ENCODE assay signal across 1 cellular context in the genomic region with DNA sequence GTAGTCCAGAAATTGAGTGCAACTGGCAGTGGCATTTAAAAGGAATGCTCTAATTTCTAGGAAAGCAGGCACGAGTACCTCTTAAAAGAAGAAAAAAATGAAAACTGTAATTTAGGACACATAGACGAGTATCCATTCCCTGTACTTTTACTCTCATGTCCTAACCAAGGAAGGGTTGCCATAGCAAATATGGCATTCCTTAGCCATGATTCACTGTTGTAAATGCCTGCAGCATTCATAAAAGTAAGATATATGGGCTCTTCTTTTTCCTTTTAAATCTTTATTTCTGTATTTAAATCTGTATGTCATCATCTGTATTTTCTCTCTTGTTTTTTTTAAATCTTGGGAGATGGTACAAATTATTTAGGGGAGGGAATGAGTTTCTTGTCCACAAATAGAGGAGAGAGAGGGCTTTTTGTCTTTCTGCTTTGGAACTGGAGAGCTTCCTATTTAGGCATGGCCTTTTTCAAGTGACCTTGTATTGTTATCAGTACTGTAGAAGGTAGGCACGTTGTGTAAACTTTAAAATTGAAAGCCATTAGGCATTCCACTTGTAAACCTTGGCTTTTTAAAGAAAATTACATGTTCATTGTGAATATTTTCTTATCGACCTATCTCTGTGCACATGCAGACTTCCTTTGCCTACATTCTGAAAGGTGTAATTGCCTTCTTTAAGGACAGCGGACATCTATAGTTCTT.
TF ChIP-seq lines count a peak whose summit lies in the region.

No MANE protein-coding gene starts in this region.

TF ChIP-seq in HEK293, 187 proteins besides CTCF, POLR2A, EP300 and RAD21 (continued from another document and continues in another):
- TF ChIP-seq BCL6B (tag by site-specific recombination; IDR thresholded peaks at IDR 0.05) (peak; percentile 64), ZBTB17 (tag by site-specific recombination; IDR thresholded peaks at IDR 0.05) (0 out of 2 replicates have a peak, but pooled peaks have one; percentile 28), ZNF366 (tag by site-specific recombination; conservative IDR thresholded peaks at IDR 0.05) (peak; percentile 62; the same call in 1 of the 2 replicates), ZNF837 (tag by site-specific recombination; IDR thresholded peaks at IDR 0.05) (no peak), ZNF629 (tag by site-specific recombination; IDR thresholded peaks at IDR 0.05) (peak; percentile 47; the same call in 1 of the 2 replicates), ZNF600 (tag by site-specific recombination; IDR thresholded peaks at IDR 0.05) (0 out of 2 replicates have a peak, but pooled peaks have one; percentile 24), ZNF112 (tag by site-specific recombination; IDR thresholded peaks at IDR 0.05) (no peak), ZNF561 (tag by site-specific recombination; IDR thresholded peaks at IDR 0.05; ENCODE audit: borderline replicate concordance) (peak; percentile 34; the same call in 1 of the 2 replicates), ZEB2 (tag by site-specific recombination; IDR thresholded peaks at IDR 0.05) (peak; percentile 69; the same call in 1 of the 2 replicates), SP7 (tag by site-specific recombination; IDR thresholded peaks at IDR 0.05) (peak; percentile 87), IKZF3 (tag by site-specific recombination; IDR thresholded peaks at IDR 0.05) (peak; percentile 51; the same call in 1 of the 2 replicates), ZXDB (tag by site-specific recombination; IDR thresholded peaks at IDR 0.05) (peak; percentile 63), KLF16 (tag by site-specific recombination; IDR thresholded peaks at IDR 0.05) (0 out of 2 replicates have a peak, but pooled peaks have one; percentile 16), SCRT1 (tag by site-specific recombination; IDR thresholded peaks at IDR 0.05; ENCODE audit: borderline replicate concordance) (no peak), ZFP41 (tag by site-specific recombination; IDR thresholded peaks at IDR 0.05; ENCODE audit: borderline replicate concordance) (no peak), ZNF843 (tag by site-specific recombination; IDR thresholded peaks at IDR 0.05) (0 out of 2 replicates have a peak, but pooled peaks have one; percentile 66), ZNF169 (tag by site-specific recombination; IDR thresholded peaks at IDR 0.05) (no peak)
- TF ChIP-seq, protein P1, sequence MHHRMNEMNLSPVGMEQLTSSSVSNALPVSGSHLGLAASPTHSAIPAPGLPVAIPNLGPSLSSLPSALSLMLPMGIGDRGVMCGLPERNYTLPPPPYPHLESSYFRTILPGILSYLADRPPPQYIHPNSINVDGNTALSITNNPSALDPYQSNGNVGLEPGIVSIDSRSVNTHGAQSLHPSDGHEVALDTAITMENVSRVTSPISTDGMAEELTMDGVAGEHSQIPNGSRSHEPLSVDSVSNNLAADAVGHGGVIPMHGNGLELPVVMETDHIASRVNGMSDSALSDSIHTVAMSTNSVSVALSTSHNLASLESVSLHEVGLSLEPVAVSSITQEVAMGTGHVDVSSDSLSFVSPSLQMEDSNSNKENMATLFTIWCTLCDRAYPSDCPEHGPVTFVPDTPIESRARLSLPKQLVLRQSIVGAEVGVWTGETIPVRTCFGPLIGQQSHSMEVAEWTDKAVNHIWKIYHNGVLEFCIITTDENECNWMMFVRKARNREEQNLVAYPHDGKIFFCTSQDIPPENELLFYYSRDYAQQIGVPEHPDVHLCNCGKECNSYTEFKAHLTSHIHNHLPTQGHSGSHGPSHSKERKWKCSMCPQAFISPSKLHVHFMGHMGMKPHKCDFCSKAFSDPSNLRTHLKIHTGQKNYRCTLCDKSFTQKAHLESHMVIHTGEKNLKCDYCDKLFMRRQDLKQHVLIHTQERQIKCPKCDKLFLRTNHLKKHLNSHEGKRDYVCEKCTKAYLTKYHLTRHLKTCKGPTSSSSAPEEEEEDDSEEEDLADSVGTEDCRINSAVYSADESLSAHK (tag by site-specific recombination; IDR thresholded peaks at IDR 0.05): peak; percentile 56
- TF ChIP-seq, protein P2, sequence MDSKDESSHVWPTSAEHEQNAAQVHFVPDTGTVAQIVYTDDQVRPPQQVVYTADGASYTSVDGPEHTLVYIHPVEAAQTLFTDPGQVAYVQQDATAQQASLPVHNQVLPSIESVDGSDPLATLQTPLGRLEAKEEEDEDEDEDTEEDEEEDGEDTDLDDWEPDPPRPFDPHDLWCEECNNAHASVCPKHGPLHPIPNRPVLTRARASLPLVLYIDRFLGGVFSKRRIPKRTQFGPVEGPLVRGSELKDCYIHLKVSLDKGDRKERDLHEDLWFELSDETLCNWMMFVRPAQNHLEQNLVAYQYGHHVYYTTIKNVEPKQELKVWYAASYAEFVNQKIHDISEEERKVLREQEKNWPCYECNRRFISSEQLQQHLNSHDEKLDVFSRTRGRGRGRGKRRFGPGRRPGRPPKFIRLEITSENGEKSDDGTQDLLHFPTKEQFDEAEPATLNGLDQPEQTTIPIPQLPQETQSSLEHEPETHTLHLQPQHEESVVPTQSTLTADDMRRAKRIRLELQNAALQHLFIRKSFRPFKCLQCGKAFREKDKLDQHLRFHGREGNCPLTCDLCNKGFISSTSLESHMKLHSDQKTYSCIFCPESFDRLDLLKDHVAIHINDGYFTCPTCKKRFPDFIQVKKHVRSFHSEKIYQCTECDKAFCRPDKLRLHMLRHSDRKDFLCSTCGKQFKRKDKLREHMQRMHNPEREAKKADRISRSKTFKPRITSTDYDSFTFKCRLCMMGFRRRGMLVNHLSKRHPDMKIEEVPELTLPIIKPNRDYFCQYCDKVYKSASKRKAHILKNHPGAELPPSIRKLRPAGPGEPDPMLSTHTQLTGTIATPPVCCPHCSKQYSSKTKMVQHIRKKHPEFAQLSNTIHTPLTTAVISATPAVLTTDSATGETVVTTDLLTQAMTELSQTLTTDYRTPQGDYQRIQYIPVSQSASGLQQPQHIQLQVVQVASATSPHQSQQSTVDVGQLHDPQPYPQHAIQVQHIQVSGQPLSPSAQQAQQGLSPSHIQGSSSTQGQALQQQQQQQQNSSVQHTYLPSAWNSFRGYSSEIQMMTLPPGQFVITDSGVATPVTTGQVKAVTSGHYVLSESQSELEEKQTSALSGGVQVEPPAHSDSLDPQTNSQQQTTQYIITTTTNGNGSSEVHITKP (tag by site-specific recombination; IDR thresholded peaks at IDR 0.05): peak; percentile 80
- TF ChIP-seq, protein P3, sequence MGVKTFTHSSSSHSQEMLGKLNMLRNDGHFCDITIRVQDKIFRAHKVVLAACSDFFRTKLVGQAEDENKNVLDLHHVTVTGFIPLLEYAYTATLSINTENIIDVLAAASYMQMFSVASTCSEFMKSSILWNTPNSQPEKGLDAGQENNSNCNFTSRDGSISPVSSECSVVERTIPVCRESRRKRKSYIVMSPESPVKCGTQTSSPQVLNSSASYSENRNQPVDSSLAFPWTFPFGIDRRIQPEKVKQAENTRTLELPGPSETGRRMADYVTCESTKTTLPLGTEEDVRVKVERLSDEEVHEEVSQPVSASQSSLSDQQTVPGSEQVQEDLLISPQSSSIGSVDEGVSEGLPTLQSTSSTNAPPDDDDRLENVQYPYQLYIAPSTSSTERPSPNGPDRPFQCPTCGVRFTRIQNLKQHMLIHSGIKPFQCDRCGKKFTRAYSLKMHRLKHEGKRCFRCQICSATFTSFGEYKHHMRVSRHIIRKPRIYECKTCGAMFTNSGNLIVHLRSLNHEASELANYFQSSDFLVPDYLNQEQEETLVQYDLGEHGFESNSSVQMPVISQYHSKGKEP (tag by site-specific recombination; IDR thresholded peaks at IDR 0.05): 0 out of 2 replicates have a peak, but pooled peaks have one; percentile 6
- TF ChIP-seq, protein P4, sequence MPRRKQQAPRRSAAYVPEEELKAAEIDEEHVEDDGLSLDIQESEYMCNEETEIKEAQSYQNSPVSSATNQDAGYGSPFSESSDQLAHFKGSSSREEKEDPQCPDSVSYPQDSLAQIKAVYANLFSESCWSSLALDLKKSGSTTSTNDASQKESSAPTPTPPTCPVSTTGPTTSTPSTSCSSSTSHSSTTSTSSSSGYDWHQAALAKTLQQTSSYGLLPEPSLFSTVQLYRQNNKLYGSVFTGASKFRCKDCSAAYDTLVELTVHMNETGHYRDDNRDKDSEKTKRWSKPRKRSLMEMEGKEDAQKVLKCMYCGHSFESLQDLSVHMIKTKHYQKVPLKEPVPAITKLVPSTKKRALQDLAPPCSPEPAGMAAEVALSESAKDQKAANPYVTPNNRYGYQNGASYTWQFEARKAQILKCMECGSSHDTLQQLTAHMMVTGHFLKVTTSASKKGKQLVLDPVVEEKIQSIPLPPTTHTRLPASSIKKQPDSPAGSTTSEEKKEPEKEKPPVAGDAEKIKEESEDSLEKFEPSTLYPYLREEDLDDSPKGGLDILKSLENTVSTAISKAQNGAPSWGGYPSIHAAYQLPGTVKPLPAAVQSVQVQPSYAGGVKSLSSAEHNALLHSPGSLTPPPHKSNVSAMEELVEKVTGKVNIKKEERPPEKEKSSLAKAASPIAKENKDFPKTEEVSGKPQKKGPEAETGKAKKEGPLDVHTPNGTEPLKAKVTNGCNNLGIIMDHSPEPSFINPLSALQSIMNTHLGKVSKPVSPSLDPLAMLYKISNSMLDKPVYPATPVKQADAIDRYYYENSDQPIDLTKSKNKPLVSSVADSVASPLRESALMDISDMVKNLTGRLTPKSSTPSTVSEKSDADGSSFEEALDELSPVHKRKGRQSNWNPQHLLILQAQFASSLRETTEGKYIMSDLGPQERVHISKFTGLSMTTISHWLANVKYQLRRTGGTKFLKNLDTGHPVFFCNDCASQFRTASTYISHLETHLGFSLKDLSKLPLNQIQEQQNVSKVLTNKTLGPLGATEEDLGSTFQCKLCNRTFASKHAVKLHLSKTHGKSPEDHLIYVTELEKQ (tag by site-specific recombination; IDR thresholded peaks at IDR 0.05; ENCODE audit: borderline replicate concordance): 0 out of 2 replicates have a peak, but pooled peaks have one; percentile 12
- TF ChIP-seq, protein P5, sequence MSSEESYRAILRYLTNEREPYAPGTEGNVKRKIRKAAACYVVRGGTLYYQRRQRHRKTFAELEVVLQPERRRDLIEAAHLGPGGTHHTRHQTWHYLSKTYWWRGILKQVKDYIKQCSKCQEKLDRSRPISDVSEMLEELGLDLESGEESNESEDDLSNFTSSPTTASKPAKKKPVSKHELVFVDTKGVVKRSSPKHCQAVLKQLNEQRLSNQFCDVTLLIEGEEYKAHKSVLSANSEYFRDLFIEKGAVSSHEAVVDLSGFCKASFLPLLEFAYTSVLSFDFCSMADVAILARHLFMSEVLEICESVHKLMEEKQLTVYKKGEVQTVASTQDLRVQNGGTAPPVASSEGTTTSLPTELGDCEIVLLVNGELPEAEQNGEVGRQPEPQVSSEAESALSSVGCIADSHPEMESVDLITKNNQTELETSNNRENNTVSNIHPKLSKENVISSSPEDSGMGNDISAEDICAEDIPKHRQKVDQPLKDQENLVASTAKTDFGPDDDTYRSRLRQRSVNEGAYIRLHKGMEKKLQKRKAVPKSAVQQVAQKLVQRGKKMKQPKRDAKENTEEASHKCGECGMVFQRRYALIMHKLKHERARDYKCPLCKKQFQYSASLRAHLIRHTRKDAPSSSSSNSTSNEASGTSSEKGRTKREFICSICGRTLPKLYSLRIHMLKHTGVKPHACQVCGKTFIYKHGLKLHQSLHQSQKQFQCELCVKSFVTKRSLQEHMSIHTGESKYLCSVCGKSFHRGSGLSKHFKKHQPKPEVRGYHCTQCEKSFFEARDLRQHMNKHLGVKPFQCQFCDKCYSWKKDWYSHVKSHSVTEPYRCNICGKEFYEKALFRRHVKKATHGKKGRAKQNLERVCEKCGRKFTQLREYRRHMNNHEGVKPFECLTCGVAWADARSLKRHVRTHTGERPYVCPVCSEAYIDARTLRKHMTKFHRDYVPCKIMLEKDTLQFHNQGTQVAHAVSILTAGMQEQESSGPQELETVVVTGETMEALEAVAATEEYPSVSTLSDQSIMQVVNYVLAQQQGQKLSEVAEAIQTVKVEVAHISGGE (tag by site-specific recombination; conservative IDR thresholded peaks at IDR 0.05; ENCODE audit: low read depth): 0 out of 2 replicates have a peak, but pooled peaks have one; percentile 12
- TF ChIP-seq, protein P6, sequence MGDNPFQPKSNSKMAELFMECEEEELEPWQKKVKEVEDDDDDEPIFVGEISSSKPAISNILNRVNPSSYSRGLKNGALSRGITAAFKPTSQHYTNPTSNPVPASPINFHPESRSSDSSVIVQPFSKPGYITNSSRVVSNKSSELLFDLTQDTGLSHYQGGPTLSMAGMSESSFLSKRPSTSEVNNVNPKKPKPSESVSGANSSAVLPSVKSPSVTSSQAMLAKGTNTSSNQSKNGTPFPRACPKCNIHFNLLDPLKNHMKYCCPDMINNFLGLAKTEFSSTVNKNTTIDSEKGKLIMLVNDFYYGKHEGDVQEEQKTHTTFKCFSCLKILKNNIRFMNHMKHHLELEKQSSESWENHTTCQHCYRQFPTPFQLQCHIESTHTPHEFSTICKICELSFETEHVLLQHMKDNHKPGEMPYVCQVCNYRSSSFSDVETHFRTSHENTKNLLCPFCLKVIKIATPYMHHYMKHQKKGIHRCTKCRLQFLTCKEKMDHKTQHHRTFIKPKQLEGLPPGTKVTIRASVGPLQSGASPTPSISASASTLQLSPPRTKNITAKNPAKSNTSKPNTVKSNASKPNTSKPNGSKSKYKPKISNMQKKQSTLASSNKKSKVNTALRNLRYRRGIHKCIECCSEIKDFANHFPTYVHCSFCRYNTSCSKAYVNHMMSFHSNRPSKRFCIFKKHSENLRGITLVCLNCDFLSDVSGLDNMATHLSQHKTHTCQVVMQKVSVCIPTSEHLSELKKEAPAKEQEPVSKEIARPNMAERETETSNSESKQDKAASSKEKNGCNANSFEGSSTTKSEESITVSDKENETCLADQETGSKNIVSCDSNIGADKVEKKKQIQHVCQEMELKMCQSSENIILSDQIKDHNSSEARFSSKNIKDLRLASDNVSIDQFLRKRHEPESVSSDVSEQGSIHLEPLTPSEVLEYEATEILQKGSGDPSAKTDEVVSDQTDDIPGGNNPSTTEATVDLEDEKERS (tag by site-specific recombination; IDR thresholded peaks at IDR 0.05): no peak
- TF ChIP-seq, protein P7, sequence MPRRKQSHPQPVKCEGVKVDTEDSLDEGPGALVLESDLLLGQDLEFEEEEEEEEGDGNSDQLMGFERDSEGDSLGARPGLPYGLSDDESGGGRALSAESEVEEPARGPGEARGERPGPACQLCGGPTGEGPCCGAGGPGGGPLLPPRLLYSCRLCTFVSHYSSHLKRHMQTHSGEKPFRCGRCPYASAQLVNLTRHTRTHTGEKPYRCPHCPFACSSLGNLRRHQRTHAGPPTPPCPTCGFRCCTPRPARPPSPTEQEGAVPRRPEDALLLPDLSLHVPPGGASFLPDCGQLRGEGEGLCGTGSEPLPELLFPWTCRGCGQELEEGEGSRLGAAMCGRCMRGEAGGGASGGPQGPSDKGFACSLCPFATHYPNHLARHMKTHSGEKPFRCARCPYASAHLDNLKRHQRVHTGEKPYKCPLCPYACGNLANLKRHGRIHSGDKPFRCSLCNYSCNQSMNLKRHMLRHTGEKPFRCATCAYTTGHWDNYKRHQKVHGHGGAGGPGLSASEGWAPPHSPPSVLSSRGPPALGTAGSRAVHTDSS (tag by site-specific recombination; IDR thresholded peaks at IDR 0.05): no peak
